ENCODE assay signal across 9 cellular contexts in genomic region chr10:79380125-79380917, GRCh38. TPM values are rescaled to one million over a fixed set of nuclear protein-coding genes. Genes with fewer than 3 reads are reported as not detected.
DNase-seq lines count a peak whose midpoint lies in the region; ATAC-seq and TF ChIP-seq lines count a peak whose summit lies in the region.
"Had no signal": no experiment of that assay in that cellular context is flagged by ENCODE, and none has a peak within 500 bp of the region (broad histone marks: within the 10 kb centered on the region; RNA-seq: fewer than 3 reads in every experiment).

No MANE protein-coding gene starts in this region.

- DNase-seq in HCEC 1CT (peak; percentile 64), body of pancreas (peak in 1 of 4 donors; percentile 34), iris pigment epithelial cell (ENCODE audit: low read depth) (peak; percentile 70), NCI-H446 treated with DMSO at 0.1 percent for 48 hours (lab: John Stamatoyannopoulos, UW) (no peak), UCSD-AML1 (lab: John Stamatoyannopoulos, UW; ENCODE audit: unreplicated experiment) (no peak)
- no peak for DNase-seq in effector memory CD4-positive, alpha-beta T cell
- DNase-seq: NCI-H2107 had no signal

- peak overlapping the region; percentile 51 to 53 for H3K9ac ChIP-seq in stomach smooth muscle (ENCODE audit: low read length in 2 of 2)

- H3K4me1 ChIP-seq in body of pancreas, result peaks cover 15% of the 10 kb centered on the region
- H3K4me1 ChIP-seq in stomach smooth muscle (ENCODE audit: control insufficient read depth, insufficient read depth, low read length), result peaks cover 47% of the 10 kb centered on the region
- no peaks in the 10 kb centered on the region for H3K4me1 ChIP-seq in effector memory CD4-positive, alpha-beta T cell (ENCODE audit: control insufficient read depth, insufficient read depth, low read length, poor library complexity, severe bottlenecking)

- no peak for TF ChIP-seq POLR2A in body of pancreas (IDR thresholded peaks at IDR 0.05)

- no peak for TF ChIP-seq CTCF in body of pancreas (IDR thresholded peaks at IDR 0.05)

- H3K27ac ChIP-seq in body of pancreas (peak overlapping the region in 1 of 4 donors; percentile 29), stomach smooth muscle (ENCODE audit: low read length) (peak overlapping the region; percentile 99)
- H3K27ac ChIP-seq in effector memory CD4-positive, alpha-beta T cell (ENCODE audit: insufficient read depth, low read length, poor library complexity, severe bottlenecking), result no peak overlapping the region

- H3K9me3 ChIP-seq in body of pancreas, result no peaks in the 10 kb centered on the region
- no peaks in the 10 kb centered on the region for H3K9me3 ChIP-seq in stomach smooth muscle (ENCODE audit: control insufficient read depth in 2 of 2, low read length in 2 of 2)
- no peaks in the 10 kb centered on the region for H3K9me3 ChIP-seq in effector memory CD4-positive, alpha-beta T cell (ENCODE audit: control insufficient read depth, low read length)

- WGBS in body of pancreas, 2 donors, result 61 to 63% methylated on average over 11 to 14 of the region's 14 CpGs

- H3K4me3 ChIP-seq in body of pancreas (no peak overlapping the region), stomach smooth muscle (ENCODE audit: low read length in 2 of 2) (peak overlapping the region; percentile 5 to 52)
- H3K4me3 ChIP-seq in effector memory CD4-positive, alpha-beta T cell (ENCODE audit: insufficient read depth, low read depth, low read length, poor library complexity, severe bottlenecking), result no peak overlapping the region

- no peaks in the 10 kb centered on the region for H3K36me3 ChIP-seq in body of pancreas (replicated peaks in 1 of 2; ENCODE audit: insufficient read depth in 1 of 2, low read depth in 2 of 2)
- H3K36me3 ChIP-seq in stomach smooth muscle (ENCODE audit: control insufficient read depth in 2 of 2, insufficient read depth in 2 of 2, low read length in 2 of 2), result peaks cover 2 to 3% of the 10 kb centered on the region in 2 donors
- H3K36me3 ChIP-seq in effector memory CD4-positive, alpha-beta T cell (ENCODE audit: control insufficient read depth, insufficient read depth, low read length), result no peaks in the 10 kb centered on the region

- ATAC-seq in body of pancreas (peak; percentile 58), GM21723 (IDR thresholded peaks at IDR 0.05; ENCODE audit: unreplicated experiment) (no peak)

- H3K27me3 ChIP-seq in body of pancreas, result no peaks in the 10 kb centered on the region
- no peaks in the 10 kb centered on the region for H3K27me3 ChIP-seq in stomach smooth muscle (ENCODE audit: control insufficient read depth in 1 of 2, insufficient read depth in 2 of 2, low read length in 2 of 2)
- H3K27me3 ChIP-seq in effector memory CD4-positive, alpha-beta T cell (replicated peaks; ENCODE audit: control insufficient read depth, insufficient read depth, low read length, poor library complexity, severe bottlenecking), result no peaks in the 10 kb centered on the region

- intact Hi-C loops in body of pancreas (cut with DNase I), result no loop called here

RNA-seq across cellular contexts. Expression of gene PPIF, which starts 33.1 kb away (rescaled TPM):
- 10 to 100 TPM; 19.2 to 67.9 TPM for total RNA-seq in body of pancreas

Comparison
In these comparisons a context has a peak if more than half of its experiments do, and no peak if none do; other contexts are left out.
1. DNase-seq: peak in HCEC 1CT (single experiment) and iris pigment epithelial cell (single experiment); none in NCI-H446 treated with DMSO at 0.1 percent for 48 hours (single experiment), effector memory CD4-positive, alpha-beta T cell (0 of 3) and UCSD-AML1 (single experiment).
2. H3K4me3 ChIP-seq: peak in stomach smooth muscle (2 of 2); none in body of pancreas (0 of 2) and effector memory CD4-positive, alpha-beta T cell (single experiment).